Comparison of ENCODE assay signal across 18 cellular contexts in genomic region chr2:85797263-85797660, GRCh38. TPM values are rescaled to one million over a fixed set of nuclear protein-coding genes. Genes with fewer than 3 reads are reported as not detected.
DNase-seq lines count a peak whose midpoint lies in the region; ATAC-seq, FAIRE-seq and TF ChIP-seq lines count a peak whose summit lies in the region.
"Had no signal": no experiment of that assay in that cellular context is flagged by ENCODE, and none has a peak within 500 bp of the region (broad histone marks: within the 10 kb centered on the region; RNA-seq: fewer than 3 reads in every experiment).

No MANE protein-coding gene starts in this region.

- ATAC-seq in right cardiac atrium: peak in 1 of 2 donors; percentile 2
- no peak for ATAC-seq in gastrocnemius medialis
- ATAC-seq: activated T-cell treated with anti-CD3 and anti-CD28 coated beads, Interleukin-2, amount 50 U/mL, for 72 hours had no signal

- no peaks in the 10 kb centered on the region for H3K36me3 Mint-ChIP-seq in activated CD4-positive, alpha-beta T cell treated with anti-CD3 and anti-CD28 coated beads, Interleukin-2, amount 10 ng/mL, durations not matched to agents 24 days and 14 days (ENCODE audit: low read depth)
- H3K36me3 Mint-ChIP-seq: activated naive CD4-positive, alpha-beta T cell treated with anti-CD3 and anti-CD28 coated beads, Interleukin-2, amount 10 ng/mL, durations not matched to agents 7 days and 5 days had no signal

- H3K4me1 Mint-ChIP-seq in activated CD4-positive, alpha-beta T cell treated with anti-CD3 and anti-CD28 coated beads, Interleukin-2, amount 10 ng/mL, durations not matched to agents 24 days and 14 days: peaks cover 3% of the 10 kb centered on the region
- H3K4me1 Mint-ChIP-seq: activated naive CD4-positive, alpha-beta T cell treated with anti-CD3 and anti-CD28 coated beads, Interleukin-2, amount 10 ng/mL, durations not matched to agents 7 days and 5 days had no signal

- intact Hi-C loops in right cardiac atrium (cut with DNase I): loop anchor here in 3 of 4 donors (5.0 to 10.0 kb wide), 3 partner anchors 45 to 65 kb away; partner anchors contain the start of gene ATOH8 (in 1 of the 3)
- intact Hi-C loops in gastrocnemius medialis (cut with DNase I; ENCODE audit: low total_unique reads): loop anchor here (2.0 kb wide), 1 partner anchor 16 kb away; no protein-coding TSS in a partner anchor
- intact Hi-C loops in activated CD4-positive, alpha-beta T cell treated with anti-CD3 and anti-CD28 coated beads, Interleukin-2, amount 10 ng/mL, durations not matched to agents 24 days and 14 days (cut with micrococcal nuclease): no loop called here

- WGBS in right cardiac atrium: 77% methylated on average over 13 of the region's 13 CpGs

- TF ChIP-seq POLR2A in gastrocnemius medialis (IDR thresholded peaks at IDR 0.05): no peak

- H3K9me3 ChIP-seq in right cardiac atrium (ENCODE audit: control insufficient read depth, low read length): no peaks in the 10 kb centered on the region
- no peaks in the 10 kb centered on the region for H3K9me3 ChIP-seq in gastrocnemius medialis
- H3K9me3 ChIP-seq: BLaER1 had no signal

- H3K27me3 ChIP-seq in bronchial epithelial cell (ENCODE audit: control insufficient read depth, insufficient read depth, low read length) (no peaks in the 10 kb centered on the region), right cardiac atrium (ENCODE audit: control insufficient read depth, insufficient read depth) (no peaks in the 10 kb centered on the region), gastrocnemius medialis (no peaks in the 10 kb centered on the region)
- H3K27me3 ChIP-seq: BLaER1 had no signal

- H3K9me3 Mint-ChIP-seq in activated CD4-positive, alpha-beta T cell treated with anti-CD3 and anti-CD28 coated beads, Interleukin-2, amount 10 ng/mL, durations not matched to agents 24 days and 14 days: no peaks in the 10 kb centered on the region
- H3K9me3 Mint-ChIP-seq: activated naive CD4-positive, alpha-beta T cell treated with anti-CD3 and anti-CD28 coated beads, Interleukin-2, amount 10 ng/mL, durations not matched to agents 7 days and 5 days had no signal

- peak; percentile 32 for FAIRE-seq in bronchial epithelial cell (lab: Jason Lieb, UNC)

- H3K4me3 ChIP-seq in bronchial epithelial cell (ENCODE audit: low read depth, low read length): no peak overlapping the region
- no peak overlapping the region for H3K4me3 ChIP-seq in right cardiac atrium (ENCODE audit: low read length)
- H3K4me3 ChIP-seq in gastrocnemius medialis: no peak overlapping the region
- H3K4me3 ChIP-seq: BLaER1, smooth muscle cell had no signal

- H3K36me3 ChIP-seq in bronchial epithelial cell (ENCODE audit: control insufficient read depth, insufficient read depth, low read length): no peaks in the 10 kb centered on the region
- H3K36me3 ChIP-seq in gastrocnemius medialis: no peaks in the 10 kb centered on the region
- H3K36me3 ChIP-seq: BLaER1 had no signal

- H3K27me3 Mint-ChIP-seq in activated CD4-positive, alpha-beta T cell treated with anti-CD3 and anti-CD28 coated beads, Interleukin-2, amount 10 ng/mL, durations not matched to agents 24 days and 14 days: peaks cover 17% of the 10 kb centered on the region

- TF ChIP-seq CTCF in RWPE1 (conservative IDR thresholded peaks at IDR 0.05; ENCODE audit: low read depth) (no peak), bronchial epithelial cell (IDR thresholded peaks at IDR 0.05; ENCODE audit: insufficient read depth, low read length, severe bottlenecking) (no peak), gastrocnemius medialis (IDR thresholded peaks at IDR 0.05 in 4 of 5, conservative IDR thresholded peaks at IDR 0.05 in 1 of 5) (no peak)

- H3K27ac ChIP-seq in RWPE1: peak overlapping the region; percentile 58
- H3K27ac ChIP-seq in right cardiac atrium (ENCODE audit: low read length): peak overlapping the region; percentile 75
- peak overlapping the region; percentile 21 to 63 (median 54) for H3K27ac ChIP-seq in gastrocnemius medialis
- H3K27ac ChIP-seq: BLaER1 had no signal

- H3K27ac Mint-ChIP-seq in activated CD4-positive, alpha-beta T cell treated with anti-CD3 and anti-CD28 coated beads, Interleukin-2, amount 10 ng/mL, durations not matched to agents 24 days and 14 days: no peak overlapping the region
- H3K27ac Mint-ChIP-seq: activated naive CD4-positive, alpha-beta T cell treated with anti-CD3 and anti-CD28 coated beads, Interleukin-2, amount 10 ng/mL, durations not matched to agents 7 days and 5 days; activated T-cell treated with anti-CD3 and anti-CD28 coated beads, Interleukin-2, amount 50 U/mL, for 72 hours; T-helper 1 cell treated with Interleukin-12 subunit alpha and Interleukin-12 subunit beta and Interleukin-4 antibody, amounts not matched to agents 30 μg/mL and 1 μg/mL, for 36 hours had no signal

- H3K4me3 Mint-ChIP-seq in activated CD4-positive, alpha-beta T cell treated with anti-CD3 and anti-CD28 coated beads, Interleukin-2, amount 10 ng/mL, durations not matched to agents 24 days and 14 days: no peak overlapping the region
- H3K4me3 Mint-ChIP-seq: activated naive CD4-positive, alpha-beta T cell treated with anti-CD3 and anti-CD28 coated beads, Interleukin-2, amount 10 ng/mL, durations not matched to agents 7 days and 5 days; activated T-cell treated with anti-CD3 and anti-CD28 coated beads, Interleukin-2, amount 50 U/mL, for 72 hours; T-helper 1 cell treated with Interleukin-12 subunit alpha and Interleukin-12 subunit beta and Interleukin-4 antibody, amounts not matched to agents 30 μg/mL and 1 μg/mL, for 36 hours had no signal

- in situ Hi-C loops in gastrocnemius medialis (cut with MboI; ENCODE audit: low sequenced_read_pairs in 4 of 4): loop anchor here in 1 of 4 donors (10.0 kb wide), 1 partner anchor 52 kb away; no protein-coding TSS in a partner anchor

- POLR2A ChIA-PET in RWPE1 (lab: Yijun Ruan, JAX; ENCODE audit: low non-redundant PET): no interaction called here

- H3K4me1 ChIP-seq in right cardiac atrium (ENCODE audit: control insufficient read depth, insufficient read depth, low read length) (peaks cover 38% of the 10 kb centered on the region), gastrocnemius medialis (peaks cover 61 to 63% of the 10 kb centered on the region in 2 donors)

- CTCF ChIA-PET in RWPE1 (lab: Yijun Ruan, JAX): no interaction called here

- DNase-seq in RWPE1 (ENCODE audit: low spot score): no peak
- no peak for DNase-seq in bronchial epithelial cell (ENCODE audit: low read depth)
- no peak for DNase-seq in right cardiac atrium
- DNase-seq in gastrocnemius medialis: no peak
- no peak for DNase-seq in activated CD4-positive, alpha-beta T cell treated with anti-CD3 and anti-CD28 coated beads, Interleukin-2, amount 10 ng/mL, durations not matched to agents 24 days and 14 days
- no peak for DNase-seq in NCI-H524 (lab: John Stamatoyannopoulos, UW)
- no peak for DNase-seq in superior temporal gyrus (ENCODE audit: extremely low spot score)
- DNase-seq in NCI-H69 (lab: John Stamatoyannopoulos, UW): no peak
- DNase-seq: activated CD4-positive, alpha-beta T cell treated with anti-CD3 and anti-CD28 coated beads for 48 hours; activated naive CD4-positive, alpha-beta T cell treated with anti-CD3 and anti-CD28 coated beads, Interleukin-2, amount 10 ng/mL, durations not matched to agents 7 days and 5 days; activated T-cell treated with anti-CD3 and anti-CD28 coated beads, Interleukin-2, amount 50 U/mL, for 72 hours; effector CD4-positive, alpha-beta T cell; MM.1S; NCI-H1436 treated with DMSO at 0.1 percent for 48 hours; stimulated activated CD4-positive, alpha-beta T cell treated with anti-CD3 and anti-CD28 coated beads, Interleukin-2, amount 100 ng/mL, for 24 hours had no signal

RNA-seq across cellular contexts. Expression of gene ATOH8, which starts 43.5 kb away (rescaled TPM):
- total RNA-seq in bronchial epithelial cell (0.79 TPM in 1 of 2 replicates, not detected in the other), right cardiac atrium (10 to 100 TPM; 35.7 to 55.5 (median 45.7) TPM), gastrocnemius medialis (100 to 1,000 TPM; 122 to 266 (median 150) TPM)
- polyA plus RNA-seq in right cardiac atrium: 57.8 TPM
- 0.19 TPM in 1 of 2 replicates, not detected in the other for total RNA-seq in activated CD4-positive, alpha-beta T cell treated with anti-CD3 and anti-CD28 coated beads, Interleukin-2, amount 10 ng/mL, durations not matched to agents 24 days and 14 days
- total RNA-seq: activated T-cell treated with anti-CD3 and anti-CD28 coated beads, Interleukin-2, amount 50 U/mL, for 72 hours had no signal

Comparison
In these comparisons a context has a peak if more than half of its experiments do, and no peak if none do; other contexts are left out.
1. RNA of gene ATOH8, which starts 43.5 kb away (total RNA-seq): 122 to 266 TPM in gastrocnemius medialis and 35.7 to 55.5 TPM in right cardiac atrium; 0.79 TPM in bronchial epithelial cell and 0.19 TPM in activated CD4-positive, alpha-beta T cell treated with anti-CD3 and anti-CD28 coated beads, Interleukin-2, amount 10 ng/mL, durations not matched to agents 24 days and 14 days; every median in the first group is over 10 times any median in the second.
2. Peak in every context shown above with its lines, with median percentiles within 50 percentile points of each other: H3K27ac ChIP-seq.